Comparison of ENCODE assay signal across 8 cellular contexts in genomic region chr2:87229091-87229689, GRCh38.
DNase-seq lines count a peak whose midpoint lies in the region; ATAC-seq, FAIRE-seq and TF ChIP-seq lines count a peak whose summit lies in the region.
"Not testable (repeated sequence)": the region's sequence is repeated elsewhere in the genome, so short reads cannot be mapped to it uniquely, and the experiment has no call there.

No MANE protein-coding gene starts in this region.

- H3K9me3 Mint-ChIP-seq in CD4-positive, CD25-positive, alpha-beta regulatory T cell: not testable (repeated sequence)

- H4K20me1 ChIP-seq in GM12878 (ENCODE audit: control insufficient read depth, insufficient read depth): not testable (repeated sequence)

- peak in 2 of 3 donors; percentile 7 to 28 for DNase-seq in CD4-positive, CD25-positive, alpha-beta regulatory T cell
- DNase-seq in SK-MEL-5 (ENCODE audit: low read depth, low spot score) (peak; percentile 2), fibroblast of villous mesenchyme (ENCODE audit: low read depth) (peak; percentile 70)
- DNase-seq in GM12878 (ENCODE audit: low read depth, low spot score); lower lobe of right lung; spleen: not testable (repeated sequence)

- in situ Hi-C loops in SK-MEL-5 (cut with HindIII; ENCODE audit: low pct_unique_long_range_greater_than_20kb, low sequenced_read_pairs); GM12878 (cut with MboI): not testable (repeated sequence)

- POLR2A ChIA-PET in GM12878 (lab: Charles Lee): not testable (repeated sequence)

- not testable (repeated sequence) for H3K27me3 Mint-ChIP-seq in CD4-positive, CD25-positive, alpha-beta regulatory T cell

- peak; percentile 76 to 78 for ATAC-seq in CD4-positive, CD25-positive, alpha-beta regulatory T cell (ENCODE audit: low read depth in 2 of 2)
- ATAC-seq in GM19397 (IDR thresholded peaks at IDR 0.05; ENCODE audit: unreplicated experiment) (peak; percentile 74), HG03103 (IDR thresholded peaks at IDR 0.05; ENCODE audit: low read depth, unreplicated experiment) (peak; percentile 65), GM12878 (peak; percentile 95), lower lobe of right lung (peak; percentile 89 to 91)

- not testable (repeated sequence) for H3K4me3 ChIP-seq in CD4-positive, CD25-positive, alpha-beta regulatory T cell (ENCODE audit: low read depth, low read length); GM12878; fibroblast of villous mesenchyme (ENCODE audit: low read depth, low read length); lower lobe of right lung; spleen

- not testable (repeated sequence) for BruUV-seq in GM12878 (replicated peaks; lab: Mats Ljungman, UMichigan)

- H3K27me3 ChIP-seq in CD4-positive, CD25-positive, alpha-beta regulatory T cell (ENCODE audit: control insufficient read depth, insufficient read depth, low read length); GM12878 (replicated peaks in 1 of 2; ENCODE audit: control insufficient read depth in 2 of 2, insufficient read depth in 2 of 2, low read length in 1 of 2); lower lobe of right lung (ENCODE audit: low read depth); spleen (replicated peaks in 1 of 7): not testable (repeated sequence)

- H3K36me3 ChIP-seq in CD4-positive, CD25-positive, alpha-beta regulatory T cell (ENCODE audit: control insufficient read depth, insufficient read depth, low read length); GM12878 (ENCODE audit: control insufficient read depth in 2 of 2, insufficient read depth in 2 of 2, low read length in 1 of 2); lower lobe of right lung; spleen: not testable (repeated sequence)

- CTCF ChIA-PET in GM12878 (lab: Yijun Ruan, JAX): not testable (repeated sequence)

- FAIRE-seq in GM12878 (lab: Jason Lieb, UNC): peak; percentile 88

- RAD21 ChIA-PET in GM12878 (lab: Charles Lee; ENCODE audit: unreplicated experiment): not testable (repeated sequence)

- H3K4me2 ChIP-seq in GM12878 (ENCODE audit: control insufficient read depth, insufficient read depth): not testable (repeated sequence)

- TF ChIP-seq RAD21 in GM12878 (IDR thresholded peaks at IDR 0.05; ENCODE audit: insufficient read depth, low read depth, low read length): not testable (repeated sequence)

- not testable (repeated sequence) for TF ChIP-seq POLR2A in GM12878 (IDR thresholded peaks at IDR 0.05; ENCODE audit: low read depth, low read length); spleen (IDR thresholded peaks at IDR 0.05)

- not testable (repeated sequence) for H3K27ac Mint-ChIP-seq in CD4-positive, CD25-positive, alpha-beta regulatory T cell

- SMC1A ChIA-PET in GM12878 (lab: Charles Lee; ENCODE audit: uncharacterized antibody, unreplicated experiment): not testable (repeated sequence)

- H3K4me3 Mint-ChIP-seq in CD4-positive, CD25-positive, alpha-beta regulatory T cell: not testable (repeated sequence)

- not testable (repeated sequence) for H3K4me1 Mint-ChIP-seq in CD4-positive, CD25-positive, alpha-beta regulatory T cell

- not testable (repeated sequence) for TF ChIP-seq EP300 in GM12878 (IDR thresholded peaks at IDR 0.05; ENCODE audit: borderline replicate concordance in 1 of 2, control insufficient read depth in 1 of 2, low read depth in 2 of 2, low read length in 2 of 2)

- not testable (repeated sequence) for H3K27ac ChIP-seq in CD4-positive, CD25-positive, alpha-beta regulatory T cell (ENCODE audit: insufficient read depth, low read length, poor library complexity, severe bottlenecking); GM12878 (ENCODE audit: control insufficient read depth, insufficient read depth); lower lobe of right lung; spleen

- not testable (repeated sequence) for H3K79me2 ChIP-seq in GM12878 (ENCODE audit: control insufficient read depth, insufficient read depth, low read length)

- not testable (repeated sequence) for H3K36me3 Mint-ChIP-seq in CD4-positive, CD25-positive, alpha-beta regulatory T cell

- not testable (repeated sequence) for H3K4me1 ChIP-seq in CD4-positive, CD25-positive, alpha-beta regulatory T cell (ENCODE audit: control insufficient read depth, insufficient read depth, low read length, poor library complexity, severe bottlenecking); GM12878 (ENCODE audit: control insufficient read depth, insufficient read depth, low read length); lower lobe of right lung; spleen

- TF ChIP-seq CTCF in GM12878 (IDR thresholded peaks at IDR 0.05 in 2 of 3, conservative IDR thresholded peaks at IDR 0.05 in 1 of 3; ENCODE audit: control insufficient read depth in 2 of 3, extremely low read depth in 1 of 3, insufficient read depth in 1 of 3, low read depth in 3 of 3, low read length in 3 of 3): peak in 2 of 3 experiments; percentile 17 to 29; a peak in 1 of 6 replicates
- peak; percentile 41 for TF ChIP-seq CTCF in fibroblast of villous mesenchyme (IDR thresholded peaks at IDR 0.05; ENCODE audit: insufficient read depth, low read depth, low read length)
- TF ChIP-seq CTCF in lower lobe of right lung (IDR thresholded peaks at IDR 0.05): peak; percentile 61
- peak in 7 of 11 experiments; percentile 39 to 73 (median 60) for TF ChIP-seq CTCF in spleen (IDR thresholded peaks at IDR 0.05 in 8 of 11, conservative IDR thresholded peaks at IDR 0.05 in 3 of 11)

- not testable (repeated sequence) for H2AFZ ChIP-seq in GM12878 (ENCODE audit: control insufficient read depth, low read depth, low read length)

- intact Hi-C loops in GM12878 (cut with micrococcal nuclease; ENCODE audit: unreplicated experiment); lower lobe of right lung (cut with DNase I); spleen (cut with DNase I; ENCODE audit: low total_unique reads): not testable (repeated sequence)

- H3K9me3 ChIP-seq in CD4-positive, CD25-positive, alpha-beta regulatory T cell (ENCODE audit: control insufficient read depth in 2 of 2, low read length in 2 of 2); GM12878 (replicated peaks; ENCODE audit: control insufficient read depth, insufficient read depth, low read length); lower lobe of right lung; spleen: not testable (repeated sequence)

- WGBS in GM12878 (ENCODE audit: insufficient coverage, insufficient replicate concordance, low lambda C conversion rate, missing lambda C conversion rate): 5% methylated on average over 2 of the region's 4 CpGs
- WGBS in spleen, 5 donors: 0 to 11% (median 2%) methylated on average over 1 to 2 of the region's 4 CpGs

- not testable (repeated sequence) for H3K9ac ChIP-seq in GM12878 (ENCODE audit: control insufficient read depth, insufficient read depth, low read length)

TF ChIP-seq in GM12878, 131 proteins besides CTCF, POLR2A, EP300 and RAD21:
- TF ChIP-seq SMC3 (IDR thresholded peaks at IDR 0.05; ENCODE audit: borderline replicate concordance, low read length): peak; percentile 15; the same call in 1 of the 2 replicates
TF ChIP-seq in GM12878: peak in this region for 1; not testable (repeated sequence) for 130.
